In genomic region chr20:54649511-54649962, GRCh38 we compare ENCODE assay signal across 8 cellular contexts.
A peak's percentile ranks its signal among the peaks of the same experiment; 100 is the strongest.
DNase-seq lines count a peak whose midpoint lies in the region; ATAC-seq and TF ChIP-seq lines count a peak whose summit lies in the region.

No MANE protein-coding gene starts in this region.

- H3K9ac ChIP-seq in Karpas-422 (ENCODE audit: low read length), result no peak overlapping the region

- in situ Hi-C loops in Panc1 (cut with HindIII; ENCODE audit: low pct_unique_long_range_greater_than_20kb, low sequenced_read_pairs), result no loop called here

- ATAC-seq in GM19023 (IDR thresholded peaks at IDR 0.05; ENCODE audit: unreplicated experiment), result peak; percentile 79
- peak; percentile 94 for ATAC-seq in Panc1
- peak; percentile 43 to 44 for ATAC-seq in activated T-cell treated with anti-CD3 and anti-CD28 coated beads, Interleukin-2, amount 50 U/mL, for 72 hours (replicated peaks in 1 of 2)
- no peak for ATAC-seq in thoracic aorta (ENCODE audit: insufficient number of reproducible peaks, low FRiP score, low read depth)

- H3K36me3 ChIP-seq in Karpas-422 (ENCODE audit: insufficient read depth, low read length) (no peaks in the 10 kb centered on the region), Panc1 (ENCODE audit: control insufficient read depth, insufficient read depth, low read length) (no peaks in the 10 kb centered on the region), thoracic aorta (no peaks in the 10 kb centered on the region)

- H3K36me3 Mint-ChIP-seq in activated T-cell treated with anti-CD3 and anti-CD28 coated beads, Interleukin-2, amount 50 U/mL, for 72 hours (ENCODE audit: insufficient read depth in 2 of 2), result no peaks in the 10 kb centered on the region

- no peak overlapping the region for H3K4me3 Mint-ChIP-seq in activated T-cell treated with anti-CD3 and anti-CD28 coated beads, Interleukin-2, amount 50 U/mL, for 72 hours

- TF ChIP-seq CTCF in AG09319 (IDR thresholded peaks at IDR 0.05; ENCODE audit: low read depth, low read length), result peak; percentile 84
- peak; percentile 88 for TF ChIP-seq CTCF in Panc1 (IDR thresholded peaks at IDR 0.05)
- TF ChIP-seq CTCF in thoracic aorta (IDR thresholded peaks at IDR 0.05), result peak; percentile 67

- H3K9me2 ChIP-seq in Karpas-422 (replicated peaks; ENCODE audit: insufficient read depth, low read length), result no peaks in the 10 kb centered on the region

- CTCF ChIA-PET in Panc1 (lab: Charles Lee), result interaction anchor here (0.7 kb wide), 1 partner anchor 389 kb away, joined by 4 read pairs; no protein-coding TSS in a partner anchor

- POLR2A ChIA-PET in Panc1 (lab: Charles Lee), result no interaction called here

- H3K4me3 ChIP-seq in Karpas-422 (ENCODE audit: low read length), result no peak overlapping the region
- H3K4me3 ChIP-seq in Panc1 (ENCODE audit: low read depth in 2 of 2, low read length in 2 of 2), result no peak overlapping the region
- no peak overlapping the region for H3K4me3 ChIP-seq in thoracic aorta

- H3K27ac Mint-ChIP-seq in activated T-cell treated with anti-CD3 and anti-CD28 coated beads, Interleukin-2, amount 50 U/mL, for 72 hours, result no peak overlapping the region

- no peaks in the 10 kb centered on the region for H4K20me1 ChIP-seq in Karpas-422 (ENCODE audit: insufficient read depth, low read depth, low read length)

- H3K27me3 ChIP-seq in Karpas-422 (ENCODE audit: low read length) (no peaks in the 10 kb centered on the region), Panc1 (ENCODE audit: control insufficient read depth, insufficient read depth, low read length) (peaks cover 8% of the 10 kb centered on the region; the same call in 1 of the 2 replicates), thoracic aorta (replicated peaks; ENCODE audit: insufficient read depth) (no peaks in the 10 kb centered on the region)

- no TSS peak for BruUV-seq in Panc1 (replicated peaks; lab: Mats Ljungman, UMichigan)

- H3K4me1 Mint-ChIP-seq in activated T-cell treated with anti-CD3 and anti-CD28 coated beads, Interleukin-2, amount 50 U/mL, for 72 hours (ENCODE audit: low read depth), result no peaks in the 10 kb centered on the region

- DNase-seq in AG09319 (ENCODE audit: extremely low read depth, low read depth), result peak; percentile 29
- DNase-seq in Karpas-422, result peak; percentile 91
- DNase-seq in Panc1 (ENCODE audit: low read depth, low spot score), result peak; percentile 53
- DNase-seq in activated T-cell treated with anti-CD3 and anti-CD28 coated beads, Interleukin-2, amount 50 U/mL, for 72 hours, result peak; percentile 64 to 68
- DNase-seq in fibroblast of the conjunctiva (ENCODE audit: low read depth), result peak; percentile 40
- DNase-seq in non-pigmented ciliary epithelial cell (ENCODE audit: low read depth), result peak; percentile 34
- no peak for DNase-seq in thoracic aorta (ENCODE audit: low spot score)

- H3K27ac ChIP-seq in Karpas-422 (ENCODE audit: low read length) (no peak overlapping the region), Panc1 (ENCODE audit: low read length) (no peak overlapping the region), thoracic aorta (no peak overlapping the region)

- peaks cover 5% of the 10 kb centered on the region for H3K27me3 Mint-ChIP-seq in activated T-cell treated with anti-CD3 and anti-CD28 coated beads, Interleukin-2, amount 50 U/mL, for 72 hours (ENCODE audit: low read depth)

- no peaks in the 10 kb centered on the region for H3K79me2 ChIP-seq in Karpas-422 (ENCODE audit: low read length)

- H3K4me2 ChIP-seq in Karpas-422 (ENCODE audit: low read depth, low read length, poor library complexity, severe bottlenecking), result no peak overlapping the region

- no peak overlapping the region for H2AFZ ChIP-seq in Karpas-422 (ENCODE audit: low read length)

- no peaks in the 10 kb centered on the region for H3K9me3 ChIP-seq in Karpas-422 (ENCODE audit: low read length)
- H3K9me3 ChIP-seq in Panc1 (ENCODE audit: control insufficient read depth, insufficient read depth, low read depth, low read length), result no peaks in the 10 kb centered on the region
- H3K9me3 ChIP-seq in thoracic aorta, result no peaks in the 10 kb centered on the region

- intact Hi-C loops in Panc1 (cut with micrococcal nuclease; ENCODE audit: unreplicated experiment), result no loop called here

- H3K4me1 ChIP-seq in Karpas-422 (ENCODE audit: low read length) (peaks cover 3% of the 10 kb centered on the region; the same call in 1 of the 2 replicates), Panc1 (ENCODE audit: control insufficient read depth, insufficient read depth, low read length) (no peaks in the 10 kb centered on the region), thoracic aorta (ENCODE audit: control insufficient read depth in 1 of 2, low read depth in 2 of 2) (no peaks in the 10 kb centered on the region)

- H3K9me3 Mint-ChIP-seq in activated T-cell treated with anti-CD3 and anti-CD28 coated beads, Interleukin-2, amount 50 U/mL, for 72 hours, result no peaks in the 10 kb centered on the region
